8 cellular contexts compared by ENCODE assay signal in the genomic region with DNA sequence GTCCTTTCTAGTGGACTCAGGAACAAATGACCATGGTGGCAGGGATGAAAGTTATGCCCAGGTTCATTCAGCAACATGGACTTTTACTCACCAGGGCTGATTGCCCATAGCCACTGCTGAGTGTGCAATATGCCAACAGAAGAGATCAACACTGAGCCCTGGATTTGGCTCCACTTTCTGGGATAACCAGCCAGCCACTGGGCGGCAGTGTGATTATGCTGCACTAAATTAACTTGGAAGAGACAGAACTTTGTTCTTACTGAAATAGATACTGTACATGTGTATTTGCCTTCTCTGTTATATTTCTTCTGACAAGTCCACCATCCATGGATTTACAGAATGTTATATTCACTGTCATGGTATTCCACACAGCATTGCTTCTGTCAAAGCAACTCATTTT.
A peak's percentile ranks its signal among the peaks of the same experiment; 100 is the strongest.
DNase-seq lines count a peak whose midpoint lies in the region; ATAC-seq, FAIRE-seq and TF ChIP-seq lines count a peak whose summit lies in the region.
"Had no signal": no experiment of that assay in that cellular context is flagged by ENCODE, and none has a peak within 500 bp of the region (broad histone marks: within the 10 kb centered on the region; RNA-seq: fewer than 3 reads in every experiment).

No MANE protein-coding gene starts in this region.

- TF ChIP-seq CTCF in GM13977 (IDR thresholded peaks at IDR 0.05; ENCODE audit: extremely low read depth, insufficient read depth, missing control alignments) = peak; percentile 26
- TF ChIP-seq CTCF in OCI-LY7 (conservative IDR thresholded peaks at IDR 0.05; ENCODE audit: low read length) = peak; percentile 49
- TF ChIP-seq CTCF in fibroblast of lung (conservative IDR thresholded peaks at IDR 0.05 in 1 of 2, IDR thresholded peaks at IDR 0.05 in 1 of 2; ENCODE audit: low read depth in 1 of 2, low read length in 2 of 2) = peak; percentile 22 to 32

- no peaks in the 10 kb centered on the region for H3K9me3 ChIP-seq in OCI-LY7 (ENCODE audit: low read length)
- H3K9me3 ChIP-seq in fibroblast of lung (ENCODE audit: control insufficient read depth, insufficient read depth, low read depth, low read length) = no peaks in the 10 kb centered on the region

- H3K4me1 ChIP-seq in OCI-LY7 (ENCODE audit: insufficient read depth, low read length, poor library complexity, severe bottlenecking) (no peaks in the 10 kb centered on the region), fibroblast of lung (ENCODE audit: control insufficient read depth, extremely low read depth, insufficient read depth, low read length) (no peaks in the 10 kb centered on the region)

- H3K36me3 ChIP-seq in OCI-LY7 (ENCODE audit: insufficient read depth, low read length) (no peaks in the 10 kb centered on the region), fibroblast of lung (ENCODE audit: control insufficient read depth, insufficient read depth, low read length) (no peaks in the 10 kb centered on the region)

- H3K9me2 ChIP-seq in OCI-LY7 (ENCODE audit: insufficient read depth, low read length) = no peaks in the 10 kb centered on the region

- in situ Hi-C loops in GM13977 (cut with MboI; ENCODE audit: low pct_unique_long_range_greater_than_20kb, low sequenced_read_pairs, unreplicated experiment) = no loop called here

- H3K4me2 ChIP-seq in OCI-LY7 (ENCODE audit: low read length) (no peak overlapping the region), fibroblast of lung (ENCODE audit: extremely low read depth, insufficient read depth, low read length) (no peak overlapping the region)

- H3K4me3 ChIP-seq in OCI-LY7 (ENCODE audit: low read depth, low read length, poor library complexity, severe bottlenecking) = no peak overlapping the region
- no peak overlapping the region for H3K4me3 ChIP-seq in fibroblast of lung (replicated peaks in 1 of 4; ENCODE audit: control extremely low read depth in 1 of 4, insufficient read depth in 1 of 4, low read depth in 3 of 4, low read length in 4 of 4)

- intact Hi-C loops in OCI-LY7 (cut with micrococcal nuclease; ENCODE audit: unreplicated experiment) = no loop called here
- intact Hi-C loops in posterior cingulate gyrus (cut with DNase I) = loop anchor here (10.0 kb wide), 1 partner anchor 1300 kb away; no protein-coding TSS in a partner anchor

- FAIRE-seq in RCC 7860 (lab: Jason Lieb, UNC) = no peak

- H3K27ac ChIP-seq in OCI-LY7 (ENCODE audit: low read depth, low read length, poor library complexity, severe bottlenecking) (no peak overlapping the region), fibroblast of lung (ENCODE audit: insufficient read depth, low read length) (no peak overlapping the region)

- no peak overlapping the region for H2AFZ ChIP-seq in OCI-LY7 (ENCODE audit: low read length)
- no peak overlapping the region for H2AFZ ChIP-seq in fibroblast of lung (ENCODE audit: low read length)

- POLR2A ChIA-PET in OCI-LY7 (lab: Charles Lee) = no interaction called here

- no peaks in the 10 kb centered on the region for H3K79me2 ChIP-seq in OCI-LY7 (ENCODE audit: insufficient read depth, low read depth, low read length)
- H3K79me2 ChIP-seq in fibroblast of lung (ENCODE audit: control insufficient read depth, insufficient read depth, low read length) = no peaks in the 10 kb centered on the region

- no peaks in the 10 kb centered on the region for H3K27me3 ChIP-seq in fibroblast of lung (ENCODE audit: control insufficient read depth, insufficient read depth, low read length)

- no peak for ATAC-seq in HG03460 (IDR thresholded peaks at IDR 0.05; ENCODE audit: unreplicated experiment)
- ATAC-seq: effector memory CD8-positive, alpha-beta T cell had no signal

- DNase-seq in GM13977 (ENCODE audit: low spot score) (no peak), OCI-LY7 (ENCODE audit: low spot score) (no peak), fibroblast of lung (ENCODE audit: low read depth in 2 of 2) (peak; percentile 3 to 13), posterior cingulate gyrus (peak in 9 of 10 donors; percentile 32 to 93 (median 59)), RCC 7860 (ENCODE audit: low spot score) (no peak)
- DNase-seq in activated CD4-positive, alpha-beta T cell treated with anti-CD3 and anti-CD28 coated beads, Interleukin-2, amount 50 U/mL, for 1 hour = no peak
- DNase-seq: effector memory CD8-positive, alpha-beta T cell had no signal

- BruUV-seq in OCI-LY7 (replicated peaks; lab: Mats Ljungman, UMichigan) = no TSS peak

- no peak overlapping the region for H3K9ac ChIP-seq in fibroblast of lung (ENCODE audit: insufficient read depth, low read length)

- H4K20me1 ChIP-seq in OCI-LY7 (ENCODE audit: insufficient read depth, low read length) = no peaks in the 10 kb centered on the region
- no peaks in the 10 kb centered on the region for H4K20me1 ChIP-seq in fibroblast of lung (ENCODE audit: control insufficient read depth, extremely low read depth, insufficient read depth, low read length)

- CTCF ChIA-PET in OCI-LY7 (lab: Charles Lee; ENCODE audit: unreplicated experiment) = no interaction called here

Comparison
In these comparisons a context has a peak if more than half of its experiments do, and no peak if none do; other contexts are left out.
1. DNase-seq: peak in fibroblast of lung (2 of 2) and posterior cingulate gyrus (9 of 10); none in GM13977 (single experiment), OCI-LY7 (single experiment), RCC 7860 (single experiment) and activated CD4-positive, alpha-beta T cell treated with anti-CD3 and anti-CD28 coated beads, Interleukin-2, amount 50 U/mL, for 1 hour (single experiment).
2. Peak in every context shown above with its lines, with median percentiles within 50 percentile points of each other: CTCF ChIP-seq.